In the genomic region with DNA sequence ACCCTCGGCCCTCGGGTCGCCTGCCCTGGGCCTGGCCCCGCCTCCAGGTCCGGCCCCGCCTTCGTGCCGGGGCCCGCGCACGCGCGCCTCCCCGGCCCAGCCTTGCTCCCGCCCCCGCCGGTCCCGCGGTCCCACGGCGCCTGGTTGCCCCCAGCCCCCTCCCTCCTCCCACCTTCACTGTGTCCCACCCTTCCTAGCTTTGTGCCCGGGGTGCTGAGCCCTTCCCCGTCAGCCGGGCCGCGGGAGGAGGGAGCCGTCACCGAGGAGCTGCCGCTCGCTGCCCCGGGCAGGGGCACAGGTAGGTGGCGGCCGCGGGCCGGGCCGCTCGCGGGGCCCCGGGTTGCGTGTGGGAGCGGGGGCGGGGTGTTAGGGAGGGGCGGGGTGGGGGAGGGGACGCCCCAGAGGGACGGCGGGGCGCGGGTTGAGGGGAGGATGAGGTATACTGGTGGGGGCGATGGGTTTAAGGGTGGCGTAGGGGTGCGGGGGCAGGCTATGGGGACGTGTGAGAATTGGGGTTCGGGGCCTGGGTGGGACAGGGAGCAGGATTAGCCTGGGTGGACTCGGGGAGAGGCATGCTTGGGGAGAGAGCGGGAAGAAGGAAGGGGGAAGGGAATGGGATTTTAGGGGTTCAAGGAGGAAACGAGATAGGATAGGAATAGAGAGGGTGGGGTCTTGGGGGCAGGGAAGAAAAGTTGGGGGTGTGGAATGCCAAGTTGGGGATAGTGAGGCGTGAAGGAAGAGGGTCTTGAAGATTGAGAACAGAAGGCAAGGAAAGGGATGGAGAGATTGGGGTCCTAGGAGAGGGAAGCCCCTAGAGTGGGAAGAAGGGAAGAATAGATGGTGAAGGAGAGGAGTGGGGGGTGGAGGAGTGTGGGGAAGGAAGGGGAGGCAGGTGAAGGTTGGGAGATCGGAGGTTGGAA, we compare ENCODE assay signal across 1 cellular context.
TF ChIP-seq lines count a peak whose summit lies in the region.

A gene with protein sequence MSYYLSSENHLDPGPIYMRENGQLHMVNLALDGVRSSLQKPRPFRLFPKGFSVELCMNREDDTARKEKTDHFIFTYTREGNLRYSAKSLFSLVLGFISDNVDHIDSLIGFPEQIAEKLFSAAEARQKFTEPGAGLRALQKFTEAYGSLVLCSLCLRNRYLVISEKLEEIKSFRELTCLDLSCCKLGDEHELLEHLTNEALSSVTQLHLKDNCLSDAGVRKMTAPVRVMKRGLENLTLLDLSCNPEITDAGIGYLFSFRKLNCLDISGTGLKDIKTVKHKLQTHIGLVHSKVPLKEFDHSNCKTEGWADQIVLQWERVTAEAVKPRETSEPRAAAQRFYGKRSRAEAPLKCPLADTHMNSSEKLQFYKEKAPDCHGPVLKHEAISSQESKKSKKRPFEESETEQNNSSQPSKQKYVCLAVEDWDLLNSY (plus strand): TSS at position 99 of the 920 bp plus-strand sequence. CDS start 5,650 bp downstream, outside the sequence.

TF ChIP-seq in HepG2, 621 proteins besides CTCF, POLR2A, EP300 and RAD21 (continued from another document and continues in another):
- TF ChIP-seq, protein P1, sequence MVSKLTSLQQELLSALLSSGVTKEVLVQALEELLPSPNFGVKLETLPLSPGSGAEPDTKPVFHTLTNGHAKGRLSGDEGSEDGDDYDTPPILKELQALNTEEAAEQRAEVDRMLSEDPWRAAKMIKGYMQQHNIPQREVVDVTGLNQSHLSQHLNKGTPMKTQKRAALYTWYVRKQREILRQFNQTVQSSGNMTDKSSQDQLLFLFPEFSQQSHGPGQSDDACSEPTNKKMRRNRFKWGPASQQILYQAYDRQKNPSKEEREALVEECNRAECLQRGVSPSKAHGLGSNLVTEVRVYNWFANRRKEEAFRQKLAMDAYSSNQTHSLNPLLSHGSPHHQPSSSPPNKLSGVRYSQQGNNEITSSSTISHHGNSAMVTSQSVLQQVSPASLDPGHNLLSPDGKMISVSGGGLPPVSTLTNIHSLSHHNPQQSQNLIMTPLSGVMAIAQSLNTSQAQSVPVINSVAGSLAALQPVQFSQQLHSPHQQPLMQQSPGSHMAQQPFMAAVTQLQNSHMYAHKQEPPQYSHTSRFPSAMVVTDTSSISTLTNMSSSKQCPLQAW (CRISPR knock-in tag; IDR thresholded peaks at IDR 0.05) = no peak
- no peak for TF ChIP-seq TCF7L2 (IDR thresholded peaks at IDR 0.05; ENCODE audit: low read depth, low read length)
- TF ChIP-seq, protein P2, sequence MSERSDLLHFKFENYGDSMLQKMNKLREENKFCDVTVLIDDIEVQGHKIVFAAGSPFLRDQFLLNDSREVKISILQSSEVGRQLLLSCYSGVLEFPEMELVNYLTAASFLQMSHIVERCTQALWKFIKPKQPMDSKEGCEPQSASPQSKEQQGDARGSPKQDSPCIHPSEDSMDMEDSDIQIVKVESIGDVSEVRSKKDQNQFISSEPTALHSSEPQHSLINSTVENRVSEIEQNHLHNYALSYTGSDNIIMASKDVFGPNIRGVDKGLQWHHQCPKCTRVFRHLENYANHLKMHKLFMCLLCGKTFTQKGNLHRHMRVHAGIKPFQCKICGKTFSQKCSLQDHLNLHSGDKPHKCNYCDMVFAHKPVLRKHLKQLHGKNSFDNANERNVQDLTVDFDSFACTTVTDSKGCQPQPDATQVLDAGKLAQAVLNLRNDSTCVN (CRISPR knock-in tag; IDR thresholded peaks at IDR 0.05; ENCODE audit: borderline replicate concordance) = no peak
- no peak for TF ChIP-seq TBX3 (IDR thresholded peaks at IDR 0.05; ENCODE audit: borderline replicate concordance)
- TF ChIP-seq ISX (CRISPR knock-in tag; conservative IDR thresholded peaks at IDR 0.05) = no peak
- no peak for TF ChIP-seq ZSCAN12 (CRISPR knock-in tag; IDR thresholded peaks at IDR 0.05)
- TF ChIP-seq, protein P3, sequence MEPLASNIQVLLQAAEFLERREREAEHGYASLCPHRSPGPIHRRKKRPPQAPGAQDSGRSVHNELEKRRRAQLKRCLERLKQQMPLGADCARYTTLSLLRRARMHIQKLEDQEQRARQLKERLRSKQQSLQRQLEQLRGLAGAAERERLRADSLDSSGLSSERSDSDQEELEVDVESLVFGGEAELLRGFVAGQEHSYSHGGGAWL (CRISPR knock-in tag; IDR thresholded peaks at IDR 0.05) = no peak
- TF ChIP-seq ZNF460 (CRISPR knock-in tag; IDR thresholded peaks at IDR 0.05; ENCODE audit: borderline replicate concordance) = no peak
- TF ChIP-seq NONO (IDR thresholded peaks at IDR 0.05) = no peak
- TF ChIP-seq NONO (CRISPR knock-in tag; conservative IDR thresholded peaks at IDR 0.05) = 0 out of 2 replicates have a peak, but pooled peaks have one; percentile 31
- TF ChIP-seq MTA1 (CRISPR knock-in tag; IDR thresholded peaks at IDR 0.05; ENCODE audit: borderline replicate concordance) = 0 out of 2 replicates have a peak, but pooled peaks have one; percentile 38
- peak; percentile 76 for TF ChIP-seq PCBP2 (optimal IDR thresholded peaks at IDR 0.05; ENCODE audit: low read depth, low read length, poor library complexity, severe bottlenecking)
- peak; percentile 2; the same call in 1 of the 2 replicates for TF ChIP-seq SIX4 (CRISPR knock-in tag; IDR thresholded peaks at IDR 0.05)
- TF ChIP-seq MTF2 (CRISPR knock-in tag; IDR thresholded peaks at IDR 0.05; ENCODE audit: borderline replicate concordance) = no peak
- no peak for TF ChIP-seq FOXK1 (CRISPR knock-in tag; IDR thresholded peaks at IDR 0.05; ENCODE audit: borderline replicate concordance, low read depth)
- TF ChIP-seq KLF11 (CRISPR knock-in tag; IDR thresholded peaks at IDR 0.05) = no peak
- no peak for TF ChIP-seq KLF15 (CRISPR knock-in tag; IDR thresholded peaks at IDR 0.05; ENCODE audit: borderline replicate concordance)
- TF ChIP-seq FIP1L1 (IDR thresholded peaks at IDR 0.05; ENCODE audit: borderline replicate concordance, insufficient read depth, low read depth, low read length) = no peak
- no peak for TF ChIP-seq ZNF724P (CRISPR knock-in tag; IDR thresholded peaks at IDR 0.05; ENCODE audit: borderline replicate concordance)
- no peak for TF ChIP-seq HMG20A (CRISPR knock-in tag; IDR thresholded peaks at IDR 0.05; ENCODE audit: borderline replicate concordance)
- no peak for TF ChIP-seq ZFP37 (CRISPR knock-in tag; IDR thresholded peaks at IDR 0.05; ENCODE audit: borderline replicate concordance)
- peak; percentile 37 for TF ChIP-seq RBFOX2 (IDR thresholded peaks at IDR 0.05; ENCODE audit: low read depth, low read length)
- no peak for TF ChIP-seq BORCS8-MEF2B (CRISPR knock-in tag; IDR thresholded peaks at IDR 0.05)
- no peak for TF ChIP-seq ZBTB21 (CRISPR knock-in tag; IDR thresholded peaks at IDR 0.05)
- TF ChIP-seq ZNF564 (CRISPR knock-in tag; IDR thresholded peaks at IDR 0.05) = no peak
- TF ChIP-seq AKAP8 (CRISPR knock-in tag; IDR thresholded peaks at IDR 0.05) = no peak
- no peak for TF ChIP-seq ZNF772 (CRISPR knock-in tag; IDR thresholded peaks at IDR 0.05)
- TF ChIP-seq ZNF883 (CRISPR knock-in tag; IDR thresholded peaks at IDR 0.05; ENCODE audit: not compliant biosample characterization) = no peak
- TF ChIP-seq SRF (IDR thresholded peaks at IDR 0.05; ENCODE audit: low read depth, low read length) = no peak
- TF ChIP-seq ZNF546 (CRISPR knock-in tag; conservative IDR thresholded peaks at IDR 0.05) = no peak
- no peak; the same call in 1 of the 2 replicates for TF ChIP-seq ZFY (CRISPR knock-in tag; IDR thresholded peaks at IDR 0.05)
- TF ChIP-seq, protein P4, sequence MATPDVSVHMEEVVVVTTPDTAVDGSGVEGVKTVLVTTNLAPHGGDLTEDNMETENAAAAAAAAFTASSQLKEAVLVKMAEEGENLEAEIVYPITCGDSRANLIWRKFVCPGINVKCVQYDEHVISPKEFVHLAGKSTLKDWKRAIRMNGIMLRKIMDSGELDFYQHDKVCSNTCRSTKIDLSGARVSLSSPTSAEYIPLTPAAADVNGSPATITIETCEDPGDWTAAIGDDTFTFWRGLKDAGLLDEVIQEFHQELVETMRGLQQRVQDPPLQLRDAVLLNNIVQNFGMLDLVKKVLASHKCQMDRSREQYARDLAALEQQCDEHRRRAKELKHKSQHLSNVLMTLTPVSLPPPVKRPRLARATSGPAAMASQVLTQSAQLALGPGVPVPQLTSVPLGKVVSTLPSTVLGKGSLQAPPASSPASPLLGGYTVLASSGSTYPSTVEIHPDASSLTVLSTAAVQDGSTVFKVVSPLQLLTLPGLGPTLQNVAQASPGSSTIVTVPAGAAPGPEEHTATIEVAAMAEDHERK (CRISPR knock-in tag; IDR thresholded peaks at IDR 0.05; ENCODE audit: low read depth) = no peak
- no peak for TF ChIP-seq TOE1 (CRISPR knock-in tag; IDR thresholded peaks at IDR 0.05)
- TF ChIP-seq, protein P5, sequence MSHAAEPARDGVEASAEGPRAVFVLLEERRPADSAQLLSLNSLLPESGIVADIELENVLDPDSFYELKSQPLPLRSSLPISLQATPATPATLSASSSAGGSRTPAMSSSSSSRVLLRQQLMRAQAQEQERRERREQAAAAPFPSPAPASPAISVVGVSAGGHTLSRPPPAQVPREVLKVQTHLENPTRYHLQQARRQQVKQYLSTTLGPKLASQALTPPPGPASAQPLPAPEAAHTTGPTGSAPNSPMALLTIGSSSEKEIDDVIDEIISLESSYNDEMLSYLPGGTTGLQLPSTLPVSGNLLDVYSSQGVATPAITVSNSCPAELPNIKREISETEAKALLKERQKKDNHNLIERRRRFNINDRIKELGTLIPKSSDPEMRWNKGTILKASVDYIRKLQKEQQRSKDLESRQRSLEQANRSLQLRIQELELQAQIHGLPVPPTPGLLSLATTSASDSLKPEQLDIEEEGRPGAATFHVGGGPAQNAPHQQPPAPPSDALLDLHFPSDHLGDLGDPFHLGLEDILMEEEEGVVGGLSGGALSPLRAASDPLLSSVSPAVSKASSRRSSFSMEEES (CRISPR knock-in tag; IDR thresholded peaks at IDR 0.05) = no peak
- no peak for TF ChIP-seq ZNF225 (CRISPR knock-in tag; IDR thresholded peaks at IDR 0.05)
- no peak for TF ChIP-seq RELA (CRISPR knock-in tag; IDR thresholded peaks at IDR 0.05)
- TF ChIP-seq ZNF780A (CRISPR knock-in tag; IDR thresholded peaks at IDR 0.05) = no peak
- no peak for TF ChIP-seq RCOR2 (CRISPR knock-in tag; IDR thresholded peaks at IDR 0.05)
- TF ChIP-seq, protein P6, sequence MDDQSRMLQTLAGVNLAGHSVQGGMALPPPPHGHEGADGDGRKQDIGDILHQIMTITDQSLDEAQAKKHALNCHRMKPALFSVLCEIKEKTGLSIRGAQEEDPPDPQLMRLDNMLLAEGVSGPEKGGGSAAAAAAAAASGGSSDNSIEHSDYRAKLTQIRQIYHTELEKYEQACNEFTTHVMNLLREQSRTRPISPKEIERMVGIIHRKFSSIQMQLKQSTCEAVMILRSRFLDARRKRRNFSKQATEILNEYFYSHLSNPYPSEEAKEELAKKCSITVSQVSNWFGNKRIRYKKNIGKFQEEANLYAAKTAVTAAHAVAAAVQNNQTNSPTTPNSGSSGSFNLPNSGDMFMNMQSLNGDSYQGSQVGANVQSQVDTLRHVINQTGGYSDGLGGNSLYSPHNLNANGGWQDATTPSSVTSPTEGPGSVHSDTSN (CRISPR knock-in tag; IDR thresholded peaks at IDR 0.05; ENCODE audit: borderline replicate concordance) = no peak; the same call in 1 of the 2 replicates
- no peak for TF ChIP-seq NCOA5 (CRISPR knock-in tag; IDR thresholded peaks at IDR 0.05)
- TF ChIP-seq ZNF850 (CRISPR knock-in tag; conservative IDR thresholded peaks at IDR 0.05) = no peak
- TF ChIP-seq, protein P7, sequence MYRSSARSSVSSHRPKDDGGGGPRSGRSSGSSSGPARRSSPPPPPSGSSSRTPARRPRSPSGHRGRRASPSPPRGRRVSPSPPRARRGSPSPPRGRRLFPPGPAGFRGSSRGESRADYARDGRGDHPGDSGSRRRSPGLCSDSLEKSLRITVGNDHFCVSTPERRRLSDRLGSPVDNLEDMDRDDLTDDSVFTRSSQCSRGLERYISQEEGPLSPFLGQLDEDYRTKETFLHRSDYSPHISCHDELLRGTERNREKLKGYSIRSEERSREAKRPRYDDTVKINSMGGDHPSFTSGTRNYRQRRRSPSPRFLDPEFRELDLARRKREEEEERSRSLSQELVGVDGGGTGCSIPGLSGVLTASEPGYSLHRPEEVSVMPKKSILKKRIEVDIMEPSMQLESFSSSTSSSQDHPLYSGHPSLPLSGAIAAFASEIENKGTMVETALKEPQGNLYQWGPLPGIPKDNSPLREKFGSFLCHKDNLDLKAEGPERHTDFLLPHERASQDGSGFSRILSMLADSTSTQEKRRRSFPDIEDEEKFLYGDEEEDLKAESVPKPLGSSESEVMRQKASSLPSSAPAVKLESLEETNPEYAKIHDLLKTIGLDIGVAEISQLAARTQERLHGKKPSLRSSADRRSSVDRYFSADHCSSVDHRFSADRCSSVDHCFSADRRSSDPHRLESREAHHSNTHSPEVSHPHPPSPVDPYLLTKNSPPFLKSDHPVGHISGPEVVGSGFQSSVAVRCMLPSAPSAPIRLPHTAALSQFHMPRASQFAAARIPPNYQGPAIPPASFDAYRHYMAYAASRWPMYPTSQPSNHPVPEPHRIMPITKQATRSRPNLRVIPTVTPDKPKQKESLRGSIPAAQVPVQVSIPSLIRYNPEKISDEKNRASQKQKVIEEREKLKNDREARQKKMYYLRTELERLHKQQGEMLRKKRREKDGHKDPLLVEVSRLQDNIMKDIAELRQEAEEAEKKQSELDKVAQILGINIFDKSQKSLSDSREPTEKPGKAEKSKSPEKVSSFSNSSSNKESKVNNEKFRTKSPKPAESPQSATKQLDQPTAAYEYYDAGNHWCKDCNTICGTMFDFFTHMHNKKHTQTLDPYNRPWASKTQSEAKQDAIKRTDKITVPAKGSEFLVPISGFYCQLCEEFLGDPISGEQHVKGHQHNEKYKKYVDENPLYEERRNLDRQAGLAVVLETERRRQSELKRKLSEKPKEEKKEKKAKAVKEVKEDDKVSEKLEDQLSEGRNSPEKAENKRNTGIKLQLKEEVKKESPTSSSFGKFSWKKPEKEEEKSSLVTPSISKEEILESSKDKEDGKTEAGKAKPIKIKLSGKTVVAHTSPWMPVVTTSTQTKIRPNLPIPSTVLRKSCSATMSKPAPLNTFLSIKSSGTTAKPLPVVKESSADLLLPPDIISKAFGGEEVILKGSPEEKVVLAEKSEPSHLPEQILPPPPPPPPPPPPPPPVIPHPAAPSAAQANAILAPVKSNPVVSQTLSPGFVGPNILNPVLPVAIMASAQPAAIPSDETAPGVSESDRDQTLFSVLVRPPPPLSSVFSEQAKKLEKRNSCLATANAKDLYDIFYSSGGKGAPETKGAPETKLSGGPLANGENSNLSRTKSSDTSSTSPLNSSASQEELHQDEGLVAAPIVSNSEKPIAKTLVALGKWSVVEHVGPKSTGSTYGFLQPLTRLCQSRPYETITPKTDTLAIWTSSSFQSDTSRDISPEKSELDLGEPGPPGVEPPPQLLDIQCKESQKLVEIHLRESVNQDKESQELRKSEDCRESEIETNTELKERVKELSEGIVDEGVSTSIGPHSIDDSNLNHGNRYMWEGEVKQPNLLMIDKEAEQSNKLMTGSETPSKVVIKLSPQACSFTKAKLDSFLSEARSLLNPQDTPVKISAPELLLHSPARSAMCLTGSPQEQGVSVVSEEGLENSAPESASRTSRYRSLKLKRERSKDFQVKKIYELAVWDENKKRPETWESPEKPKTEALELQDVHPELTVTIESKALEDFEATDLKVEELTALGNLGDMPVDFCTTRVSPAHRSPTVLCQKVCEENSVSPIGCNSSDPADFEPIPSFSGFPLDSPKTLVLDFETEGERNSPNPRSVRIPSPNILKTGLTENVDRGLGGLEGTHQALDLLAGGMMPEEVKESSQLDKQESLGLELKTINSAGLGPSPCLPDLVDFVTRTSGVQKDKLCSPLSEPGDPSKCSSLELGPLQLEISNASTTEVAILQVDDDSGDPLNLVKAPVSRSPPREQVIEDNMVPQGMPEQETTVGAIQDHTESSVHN (CRISPR knock-in tag; IDR thresholded peaks at IDR 0.05) = no peak
